Comparison of ENCODE assay signal across 8 cellular contexts in genomic region chrX:103376979-103377324, GRCh38. TPM values are rescaled to one million over a fixed set of nuclear protein-coding genes. Genes with fewer than 3 reads are reported as not detected.
DNase-seq lines count a peak whose midpoint lies in the region; ATAC-seq, FAIRE-seq and TF ChIP-seq lines count a peak whose summit lies in the region.

No MANE protein-coding gene starts in this region.

- H3K4me2 ChIP-seq in A549: peak overlapping the region; percentile 78

- H3K4me3 ChIP-seq in A549 (peak overlapping the region; percentile 67), WERI-Rb-1 (ENCODE audit: low read depth, low read length) (peak overlapping the region; percentile 43)

- no peak for TF ChIP-seq EP300 in A549 (IDR thresholded peaks at IDR 0.05)

- H3K9me3 ChIP-seq in A549 (no peaks in the 10 kb centered on the region), WERI-Rb-1 (ENCODE audit: severe bottlenecking) (no peaks in the 10 kb centered on the region)

- POLR2A ChIA-PET in A549 (lab: Yijun Ruan, JAX): interaction anchor here (0.6 to 2.5 kb wide), 5 partner anchors 10 to 41 kb away, joined by 3 to 14 read pairs (median 4); partner anchors contain the start of gene TCEAL9

- peak in 1 of 2 experiments; percentile 24 for DNase-seq in A549 (ENCODE audit: low read depth in 1 of 2, low spot score in 1 of 2)
- DNase-seq in H4 (ENCODE audit: low spot score): peak; percentile 8
- peak; percentile 8 for DNase-seq in WERI-Rb-1
- DNase-seq in fibroblast of peridontal ligament (ENCODE audit: extremely low read depth): peak; percentile 44
- DNase-seq in omental fat pad (ENCODE audit: low spot score): no peak
- DNase-seq in NOMO-1 treated with dmso at 0.1 percent for 144 hours (lab: John Stamatoyannopoulos, UW; ENCODE audit: unreplicated experiment): no peak
- no peak for DNase-seq in UCSD-AML1 (lab: John Stamatoyannopoulos, UW; ENCODE audit: unreplicated experiment)

- CTCF ChIA-PET in A549 (lab: Yijun Ruan, JAX): interaction anchor here (1.0 to 1.1 kb wide), 2 partner anchors 34 to 51 kb away, joined by 3 read pairs; no protein-coding TSS in a partner anchor

- no peak for TF ChIP-seq POLR2A in A549 (IDR thresholded peaks at IDR 0.05; ENCODE audit: low read length)

- H3K4me1 ChIP-seq in A549: peaks cover 36% of the 10 kb centered on the region

- 0% methylated on average over 3 of the region's 19 CpGs for WGBS in A549 (ENCODE audit: missing lambda C conversion rate)

- FAIRE-seq in A549 (lab: Jason Lieb, UNC): no peak

- no peaks in the 10 kb centered on the region for H3K36me3 ChIP-seq in WERI-Rb-1

- ATAC-seq in A549 (peak; percentile 31 to 56; a peak in 4 of 6 replicates), omental fat pad (ENCODE audit: low FRiP score) (peak; percentile 25), GM18867 (IDR thresholded peaks at IDR 0.05; ENCODE audit: unreplicated experiment) (no peak)

- H3K27me3 ChIP-seq in WERI-Rb-1 (ENCODE audit: insufficient read depth, low read depth, severe bottlenecking): peaks cover 2% of the 10 kb centered on the region

- no peak for TF ChIP-seq CTCF in A549 (IDR thresholded peaks at IDR 0.05)
- no peak for TF ChIP-seq CTCF in WERI-Rb-1 (IDR thresholded peaks at IDR 0.05; ENCODE audit: low read depth, low read length)
- TF ChIP-seq CTCF in omental fat pad (IDR thresholded peaks at IDR 0.05): no peak

- no peak for TF ChIP-seq RAD21 in A549 (conservative IDR thresholded peaks at IDR 0.05 in 1 of 2, IDR thresholded peaks at IDR 0.05 in 1 of 2)

- H3K27ac ChIP-seq in A549 (peak overlapping the region; percentile 97 to 100), WERI-Rb-1 (peak overlapping the region; percentile 48)

TF ChIP-seq in A549, 52 proteins besides CTCF, POLR2A, EP300 and RAD21:
- TF ChIP-seq RFX5 (IDR thresholded peaks at IDR 0.05) (no peak), CHD2 (IDR thresholded peaks at IDR 0.05; ENCODE audit: low read length, partially characterized antibody) (peak; percentile 20)

RNA-seq across cellular contexts. Expression of gene BEX3, which starts 0.6 kb away (rescaled TPM):
- polyA plus RNA-seq in A549 (2011; rRNA removed): 328 and 404 TPM in 2 replicates
- 213 and 310 TPM in 2 replicates for polyA plus RNA-seq in A549 (2012; cell fraction: cytosol; rRNA removed)
- polyA plus RNA-seq in A549 (2012; cell fraction: nucleus; rRNA removed): 75.6 and 127 TPM in 2 replicates
- 313 to 391 TPM (median 382 TPM) in 3 replicates for polyA plus RNA-seq in A549 (2017; fragmentation: RNase III; extraction: RNeasy Plus Mini Kit Qiagen cat#74134 plus additional on column Dnase treatment)
- 41.8 and 47.2 TPM in 2 replicates for polyA minus RNA-seq in A549 (2011; rRNA and poly(A)+ RNA removed)
- total RNA-seq in H4 (2014; rRNA removed; shearing (Covaris generic)): 426 and 477 TPM in 2 replicates
- total RNA-seq in omental fat pad: 100 to 1,000 TPM in 3 of 4 donors, 10 to 100 TPM in 1; 68.5 to 157 (median 110) TPM

RNA-seq across cellular contexts. Expression of gene TCEAL9, which starts 20.6 kb away (rescaled TPM):
- polyA plus RNA-seq in A549 (2011; rRNA removed) (39.2 and 83.7 TPM in 2 replicates), A549 (2017; fragmentation: RNase III; extraction: RNeasy Plus Mini Kit Qiagen cat#74134 plus additional on column Dnase treatment) (124 to 153 TPM (median 143 TPM) in 3 replicates)
- 14.9 and 22.4 TPM in 2 replicates for polyA plus RNA-seq in A549 (2012; cell fraction: cytosol; rRNA removed)
- 3.3 and 5.1 TPM in 2 replicates for polyA plus RNA-seq in A549 (2012; cell fraction: nucleus; rRNA removed)
- polyA minus RNA-seq in A549 (2011; rRNA and poly(A)+ RNA removed): 3.5 and 3.8 TPM in 2 replicates
- 116 and 141 TPM in 2 replicates for total RNA-seq in H4 (2014; rRNA removed; shearing (Covaris generic))
- total RNA-seq in omental fat pad: 100 to 1,000 TPM in 1 of 4 donors, 10 to 100 TPM in 3; 55.2 to 129 (median 70.8) TPM

RNA-seq across cellular contexts. Expression of gene TCEAL7, which starts 46.9 kb away (rescaled TPM):
- polyA plus RNA-seq in A549 (2011; rRNA removed) (not detected in 2 replicates), A549 (2017; fragmentation: RNase III; extraction: RNeasy Plus Mini Kit Qiagen cat#74134 plus additional on column Dnase treatment) (not detected in 3 replicates)
- not detected in 2 replicates for polyA plus RNA-seq in A549 (2012; cell fraction: cytosol; rRNA removed)
- polyA plus RNA-seq in A549 (2012; cell fraction: nucleus; rRNA removed): not detected in 2 replicates
- polyA minus RNA-seq in A549 (2011; rRNA and poly(A)+ RNA removed): not detected in 2 replicates
- 8.7 and 13.1 TPM in 2 replicates for total RNA-seq in H4 (2014; rRNA removed; shearing (Covaris generic))
- 10 to 100 TPM in 1 of 4 donors, 1 to 10 TPM in 3; 2.0 to 18.5 (median 6.7) TPM for total RNA-seq in omental fat pad

Comparison
In these comparisons a context has a peak if more than half of its experiments do, and no peak if none do; other contexts are left out.
1. DNase-seq: peak in H4 (single experiment), WERI-Rb-1 (single experiment) and fibroblast of peridontal ligament (single experiment); none in omental fat pad (single experiment), NOMO-1 treated with dmso at 0.1 percent for 144 hours (single experiment) and UCSD-AML1 (single experiment).